8 cellular contexts compared by ENCODE assay signal in genomic region chr19:10431943-10432735, GRCh38. TPM values are rescaled to one million over a fixed set of nuclear protein-coding genes. Genes with fewer than 3 reads are reported as not detected.
DNase-seq lines count a peak whose midpoint lies in the region; ATAC-seq and TF ChIP-seq lines count a peak whose summit lies in the region.

No MANE protein-coding gene starts in this region.

- no peaks in the 10 kb centered on the region for H3K79me2 ChIP-seq in Loucy (ENCODE audit: insufficient read depth, low read length)

- peak; percentile 80 for DNase-seq in CD14-positive monocyte (ENCODE audit: low spot score)
- DNase-seq in activated CD8-positive, alpha-beta memory T cell treated with anti-CD3 and anti-CD28 coated beads, Interleukin-2, amount 50 U/mL, for 48 hours, result peak; percentile 78
- no peak for DNase-seq in esophagus muscularis mucosa (ENCODE audit: extremely low spot score)
- no peak for DNase-seq in SHP77 (lab: John Stamatoyannopoulos, UW)
- no peak for DNase-seq in NCI-H345 (lab: John Stamatoyannopoulos, UW)

- H3K27ac Mint-ChIP-seq in CD14-positive monocyte (peak overlapping the region; percentile 88 to 98 (median 96)), nephron (no peak overlapping the region)

- H3K9me3 Mint-ChIP-seq in CD14-positive monocyte (peaks cover 0 to 16% (median 5%) of the 10 kb centered on the region in 7 donors), nephron (no peaks in the 10 kb centered on the region)

- no peaks in the 10 kb centered on the region for H3K36me3 ChIP-seq in Loucy (ENCODE audit: insufficient read depth, low read length)
- H3K36me3 ChIP-seq in esophagus muscularis mucosa, result peaks cover 0 to 4% (median 0%) of the 10 kb centered on the region in 4 donors

- no peaks in the 10 kb centered on the region for H3F3A ChIP-seq in Loucy (ENCODE audit: low read depth)

- TF ChIP-seq POLR2A in esophagus muscularis mucosa (IDR thresholded peaks at IDR 0.05; ENCODE audit: low read depth), result no peak

- H3K4me3 ChIP-seq in Loucy (ENCODE audit: low read length, poor library complexity, severe bottlenecking) (no peak overlapping the region), esophagus muscularis mucosa (peak overlapping the region; percentile 58 to 75 (median 65))

- H3K27me3 ChIP-seq in Loucy (ENCODE audit: insufficient read depth, low read length, poor library complexity, severe bottlenecking) (no peaks in the 10 kb centered on the region), esophagus muscularis mucosa (peaks cover 0 to 13% (median 0%) of the 10 kb centered on the region in 4 donors)

- H3K4me1 ChIP-seq in Loucy (ENCODE audit: insufficient read depth, low read length, poor library complexity, severe bottlenecking) (peaks cover 18% of the 10 kb centered on the region), esophagus muscularis mucosa (peaks cover 16 to 32% (median 31%) of the 10 kb centered on the region in 4 donors)

- no peak overlapping the region for H3K4me2 ChIP-seq in Loucy (ENCODE audit: low read depth, low read length, poor library complexity, severe bottlenecking)

- no peaks in the 10 kb centered on the region for H3K9me2 ChIP-seq in Loucy (replicated peaks; ENCODE audit: low read depth, low read length)

- H3K27ac ChIP-seq in esophagus muscularis mucosa (replicated peaks in 1 of 4), result peak overlapping the region; percentile 53 to 71 (median 69)

- TF ChIP-seq CTCF in CD14-positive monocyte (IDR thresholded peaks at IDR 0.05) (no peak), Loucy (conservative IDR thresholded peaks at IDR 0.05; ENCODE audit: low read length) (no peak), esophagus muscularis mucosa (IDR thresholded peaks at IDR 0.05) (no peak), nephron (IDR thresholded peaks at IDR 0.05; ENCODE audit: unreplicated experiment in 3 of 3) (no peak)

- 0% methylated on average over 9 of the region's 64 CpGs for WGBS in esophagus muscularis mucosa

- H3K27me3 Mint-ChIP-seq in CD14-positive monocyte (ENCODE audit: low read depth in 3 of 3) (peaks cover 40 to 60% (median 51%) of the 10 kb centered on the region in 3 donors), nephron (ENCODE audit: low read depth) (peaks cover 79% of the 10 kb centered on the region)

- no peak for ATAC-seq in HG03565 (IDR thresholded peaks at IDR 0.05; ENCODE audit: unreplicated experiment)

- intact Hi-C loops in CD14-positive monocyte (cut with micrococcal nuclease) (loop anchor here in 1 of 2 donors (2.0 kb wide), 1 partner anchor 15 kb away; no protein-coding TSS in a partner anchor), esophagus muscularis mucosa (cut with DNase I) (no loop called here)

- H3K9me3 ChIP-seq in Loucy (ENCODE audit: insufficient read depth, low read depth, low read length) (no peaks in the 10 kb centered on the region), esophagus muscularis mucosa (no peaks in the 10 kb centered on the region)

- H3K4me1 Mint-ChIP-seq in CD14-positive monocyte (peaks cover 60% of the 10 kb centered on the region), nephron (no peaks in the 10 kb centered on the region)

- no peak for TF ChIP-seq EP300 in esophagus muscularis mucosa (IDR thresholded peaks at IDR 0.05)

- H3K4me3 Mint-ChIP-seq in CD14-positive monocyte (peak overlapping the region; percentile 87 to 96), nephron (peak overlapping the region; percentile 71 to 82 (median 79))

- H3K36me3 Mint-ChIP-seq in CD14-positive monocyte (peaks cover 32 to 37% of the 10 kb centered on the region in 2 donors), nephron (ENCODE audit: low read depth) (no peaks in the 10 kb centered on the region)

- H4K20me1 ChIP-seq in Loucy (ENCODE audit: insufficient read depth, low read length, poor library complexity, severe bottlenecking), result no peaks in the 10 kb centered on the region

- no peak overlapping the region for H3K9ac ChIP-seq in Loucy (ENCODE audit: low read depth, low read length, poor library complexity, severe bottlenecking)

- 0 out of 2 replicates have a peak overlapping the region, but pooled peaks have one; percentile 53 for H2AFZ ChIP-seq in Loucy (ENCODE audit: low read length)

RNA-seq across cellular contexts. Expression of gene PDE4A, which starts 11.8 kb away (rescaled TPM):
- polyA plus RNA-seq in CD14-positive monocyte, result 1 to 10 TPM; 4.7 to 5.8 TPM
- 10 to 100 TPM; 11.6 to 24.5 (median 14.1) TPM for total RNA-seq in esophagus muscularis mucosa

RNA-seq across cellular contexts. Expression of gene CDC37, which starts 28.8 kb away (rescaled TPM):
- polyA plus RNA-seq in CD14-positive monocyte, result 10 to 100 TPM; 49.3 to 54.9 TPM
- 100 to 1,000 TPM; 131 to 176 (median 160) TPM for total RNA-seq in esophagus muscularis mucosa

RNA-seq across cellular contexts. Expression of gene TYK2, which starts 51.8 kb away (rescaled TPM):
- 100 to 1,000 TPM in 1 of 2 donors, 10 to 100 TPM in 1; 82.9 to 113 TPM for polyA plus RNA-seq in CD14-positive monocyte
- total RNA-seq in esophagus muscularis mucosa, result 10 to 100 TPM; 50.5 to 71.6 (median 65.9) TPM

Comparison
In these comparisons a context has a peak if more than half of its experiments do, and no peak if none do; other contexts are left out.
1. DNase-seq: peak in CD14-positive monocyte (single experiment) and activated CD8-positive, alpha-beta memory T cell treated with anti-CD3 and anti-CD28 coated beads, Interleukin-2, amount 50 U/mL, for 48 hours (single experiment); none in esophagus muscularis mucosa (single experiment), SHP77 (0 of 2) and NCI-H345 (single experiment).
2. H3K27ac Mint-ChIP-seq: peak in CD14-positive monocyte (7 of 7); none in nephron (0 of 3).